ENCODE assay signal across 10 cellular contexts in the genomic region with DNA sequence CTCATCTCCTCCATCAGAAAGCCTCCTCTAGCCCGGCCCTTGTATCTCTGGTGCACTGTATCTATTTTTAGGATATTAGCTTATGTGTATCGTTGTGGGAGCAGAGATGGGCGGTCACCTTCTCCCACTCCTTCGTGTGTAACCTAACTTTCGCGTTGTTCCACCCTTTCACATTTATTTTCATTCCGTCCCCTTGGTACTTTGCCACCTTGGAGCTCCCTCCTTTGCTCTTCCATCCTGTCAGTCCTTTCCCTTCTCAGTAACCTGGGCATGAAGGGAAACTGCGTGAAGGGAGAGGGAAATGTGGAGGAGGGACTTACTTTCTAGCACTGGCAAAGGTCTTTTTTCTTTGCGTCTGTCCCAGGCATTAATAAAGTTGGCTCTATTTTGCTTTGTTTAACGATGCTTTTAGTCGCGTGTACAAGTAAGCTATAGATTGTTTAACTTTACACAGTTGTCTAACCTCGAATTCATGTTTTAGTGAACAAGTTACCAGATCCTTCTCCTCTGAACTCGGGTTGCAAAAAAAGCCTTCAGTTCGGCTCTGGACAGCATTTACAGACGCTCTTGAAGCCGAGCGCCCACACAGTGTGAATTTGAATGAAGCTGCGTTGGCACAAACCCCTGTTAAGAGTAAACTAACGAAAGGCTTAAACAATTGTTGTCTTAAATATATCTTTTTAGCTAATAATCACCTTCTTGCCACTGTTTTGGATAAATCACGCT. TPM values are rescaled to one million over a fixed set of nuclear protein-coding genes. Genes with fewer than 3 reads are reported as not detected.
A peak's percentile ranks its signal among the peaks of the same experiment; 100 is the strongest.
DNase-seq lines count a peak whose midpoint lies in the region; ATAC-seq and TF ChIP-seq lines count a peak whose summit lies in the region.
"Had no signal": no experiment of that assay in that cellular context is flagged by ENCODE, and none has a peak within 500 bp of the region (broad histone marks: within the 10 kb centered on the region; RNA-seq: fewer than 3 reads in every experiment).

No MANE protein-coding gene starts in this region.

- H3K4me1 Mint-ChIP-seq in WTC11, result peaks cover 53% of the 10 kb centered on the region
- peaks cover 15% of the 10 kb centered on the region for H3K4me1 Mint-ChIP-seq in activated T-helper 2 cell treated with anti-CD3 and anti-CD28 coated beads, Interferon-gamma antibody, Interleukin-2, Interleukin-4, amounts not matched to agents 10 μg/mL and 5 μg/mL and 100 μg/mL, durations not matched to agents 14 hours and 24 hours and 36 hours (ENCODE audit: low read depth)

- no peaks in the 10 kb centered on the region for H3K36me3 ChIP-seq in transverse colon

- H3K27me3 ChIP-seq in transverse colon, result peaks cover 71% of the 10 kb centered on the region

- CTCF ChIA-PET in WTC11 (lab: Charles Lee), result interaction anchor here (1.2 to 2.4 kb wide), 5 partner anchors 10 to 1278 kb away, joined by 3 to 11 read pairs (median 4); no protein-coding TSS in a partner anchor

- ATAC-seq in WTC11 (no peak), GM21717 (IDR thresholded peaks at IDR 0.05; ENCODE audit: unreplicated experiment) (no peak)

- 10 to 13% methylated on average over 20 to 21 of the region's 21 CpGs for WGBS in transverse colon (ENCODE audit: low coverage in 1 of 2), 2 donors

- POLR2A ChIA-PET in WTC11 (lab: Charles Lee), result no interaction called here

- H3K9me3 Mint-ChIP-seq in WTC11, result no peaks in the 10 kb centered on the region
- no peaks in the 10 kb centered on the region for H3K9me3 Mint-ChIP-seq in activated T-helper 2 cell treated with anti-CD3 and anti-CD28 coated beads, Interferon-gamma antibody, Interleukin-2, Interleukin-4, amounts not matched to agents 10 μg/mL and 5 μg/mL and 100 μg/mL, durations not matched to agents 14 hours and 24 hours and 36 hours

- intact Hi-C loops in activated T-helper 2 cell treated with anti-CD3 and anti-CD28 coated beads, Interferon-gamma antibody, Interleukin-2, Interleukin-4, amounts not matched to agents 10 μg/mL and 5 μg/mL and 100 μg/mL, durations not matched to agents 14 hours and 24 hours and 36 hours (cut with micrococcal nuclease), result no loop called here
- intact Hi-C loops in transverse colon (cut with DNase I; ENCODE audit: low total_unique reads), result no loop called here

- no peaks in the 10 kb centered on the region for H3K9me3 ChIP-seq in transverse colon

- peaks cover 61% of the 10 kb centered on the region for H3K27me3 Mint-ChIP-seq in WTC11 (ENCODE audit: low read depth)
- peaks cover 58% of the 10 kb centered on the region for H3K27me3 Mint-ChIP-seq in activated T-helper 2 cell treated with anti-CD3 and anti-CD28 coated beads, Interferon-gamma antibody, Interleukin-2, Interleukin-4, amounts not matched to agents 10 μg/mL and 5 μg/mL and 100 μg/mL, durations not matched to agents 14 hours and 24 hours and 36 hours (ENCODE audit: low read depth)

- no peak overlapping the region for H3K27ac ChIP-seq in transverse colon

- TF ChIP-seq CTCF in WTC11 (IDR thresholded peaks at IDR 0.05) (no peak), transverse colon (IDR thresholded peaks at IDR 0.05) (no peak)

- H3K4me1 ChIP-seq in transverse colon, result peaks cover 0 to 44% (median 14%) of the 10 kb centered on the region in 4 donors

- in situ Hi-C loops in transverse colon (cut with MboI; ENCODE audit: low pct_ligation_motif_present in 1 of 4, low pct_unique_long_range_greater_than_20kb in 1 of 4, low sequenced_read_pairs in 3 of 4), result no loop called here

- DNase-seq in NCI-H82 (lab: John Stamatoyannopoulos, UW) (peak; percentile 41), NCI-H82 treated with DMSO at 0.1 percent for 48 hours (lab: John Stamatoyannopoulos, UW; ENCODE audit: unreplicated experiment) (no peak), WTC11 (ENCODE audit: low spot score) (no peak), hypothalamus (lab: John Stamatoyannopoulos, UW) (peak in 27 of 51 donors; percentile 2 to 89 (median 33)), skeletal muscle cell (ENCODE audit: low read depth) (no peak), transverse colon (no peak)
- DNase-seq in activated T-helper 2 cell treated with anti-CD3 and anti-CD28 coated beads, Interferon-gamma antibody, Interleukin-2, Interleukin-4, amounts not matched to agents 10 μg/mL and 5 μg/mL and 100 μg/mL, durations not matched to agents 14 hours and 24 hours and 36 hours (ENCODE audit: low spot score), result no peak
- DNase-seq: foreskin melanocyte had no signal

- no peaks in the 10 kb centered on the region for H3K36me3 Mint-ChIP-seq in WTC11
- H3K36me3 Mint-ChIP-seq in activated T-helper 2 cell treated with anti-CD3 and anti-CD28 coated beads, Interferon-gamma antibody, Interleukin-2, Interleukin-4, amounts not matched to agents 10 μg/mL and 5 μg/mL and 100 μg/mL, durations not matched to agents 14 hours and 24 hours and 36 hours (ENCODE audit: low read depth), result no peaks in the 10 kb centered on the region

- no peak overlapping the region for H3K27ac Mint-ChIP-seq in WTC11
- no peak overlapping the region for H3K27ac Mint-ChIP-seq in activated T-helper 2 cell treated with anti-CD3 and anti-CD28 coated beads, Interferon-gamma antibody, Interleukin-2, Interleukin-4, amounts not matched to agents 10 μg/mL and 5 μg/mL and 100 μg/mL, durations not matched to agents 14 hours and 24 hours and 36 hours

- TF ChIP-seq POLR2A in transverse colon (IDR thresholded peaks at IDR 0.05), result no peak

- H3K4me3 Mint-ChIP-seq in WTC11, result peak overlapping the region; percentile 76
- H3K4me3 Mint-ChIP-seq in activated T-helper 2 cell treated with anti-CD3 and anti-CD28 coated beads, Interferon-gamma antibody, Interleukin-2, Interleukin-4, amounts not matched to agents 10 μg/mL and 5 μg/mL and 100 μg/mL, durations not matched to agents 14 hours and 24 hours and 36 hours (ENCODE audit: low read depth), result no peak overlapping the region

- TF ChIP-seq EP300 in transverse colon (IDR thresholded peaks at IDR 0.05; ENCODE audit: low read depth), result no peak

- H3K4me3 ChIP-seq in skeletal muscle cell (ENCODE audit: low read depth, low read length), result peak overlapping the region; percentile 66
- peak overlapping the region in 1 of 4 donors; percentile 37 for H3K4me3 ChIP-seq in transverse colon

TF ChIP-seq in WTC11, 78 proteins besides CTCF, POLR2A, EP300 and RAD21 (continues in another document):
- TF ChIP-seq, protein P1, sequence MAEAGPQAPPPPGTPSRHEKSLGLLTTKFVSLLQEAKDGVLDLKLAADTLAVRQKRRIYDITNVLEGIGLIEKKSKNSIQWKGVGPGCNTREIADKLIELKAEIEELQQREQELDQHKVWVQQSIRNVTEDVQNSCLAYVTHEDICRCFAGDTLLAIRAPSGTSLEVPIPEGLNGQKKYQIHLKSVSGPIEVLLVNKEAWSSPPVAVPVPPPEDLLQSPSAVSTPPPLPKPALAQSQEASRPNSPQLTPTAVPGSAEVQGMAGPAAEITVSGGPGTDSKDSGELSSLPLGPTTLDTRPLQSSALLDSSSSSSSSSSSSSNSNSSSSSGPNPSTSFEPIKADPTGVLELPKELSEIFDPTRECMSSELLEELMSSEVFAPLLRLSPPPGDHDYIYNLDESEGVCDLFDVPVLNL (CRISPR knock-in tag; IDR thresholded peaks at IDR 0.05; ENCODE audit: borderline replicate concordance, low read depth), result no peak
- TF ChIP-seq, protein P2, sequence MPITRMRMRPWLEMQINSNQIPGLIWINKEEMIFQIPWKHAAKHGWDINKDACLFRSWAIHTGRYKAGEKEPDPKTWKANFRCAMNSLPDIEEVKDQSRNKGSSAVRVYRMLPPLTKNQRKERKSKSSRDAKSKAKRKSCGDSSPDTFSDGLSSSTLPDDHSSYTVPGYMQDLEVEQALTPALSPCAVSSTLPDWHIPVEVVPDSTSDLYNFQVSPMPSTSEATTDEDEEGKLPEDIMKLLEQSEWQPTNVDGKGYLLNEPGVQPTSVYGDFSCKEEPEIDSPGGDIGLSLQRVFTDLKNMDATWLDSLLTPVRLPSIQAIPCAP (CRISPR knock-in tag; IDR thresholded peaks at IDR 0.05), result no peak
- TF ChIP-seq, protein P3, sequence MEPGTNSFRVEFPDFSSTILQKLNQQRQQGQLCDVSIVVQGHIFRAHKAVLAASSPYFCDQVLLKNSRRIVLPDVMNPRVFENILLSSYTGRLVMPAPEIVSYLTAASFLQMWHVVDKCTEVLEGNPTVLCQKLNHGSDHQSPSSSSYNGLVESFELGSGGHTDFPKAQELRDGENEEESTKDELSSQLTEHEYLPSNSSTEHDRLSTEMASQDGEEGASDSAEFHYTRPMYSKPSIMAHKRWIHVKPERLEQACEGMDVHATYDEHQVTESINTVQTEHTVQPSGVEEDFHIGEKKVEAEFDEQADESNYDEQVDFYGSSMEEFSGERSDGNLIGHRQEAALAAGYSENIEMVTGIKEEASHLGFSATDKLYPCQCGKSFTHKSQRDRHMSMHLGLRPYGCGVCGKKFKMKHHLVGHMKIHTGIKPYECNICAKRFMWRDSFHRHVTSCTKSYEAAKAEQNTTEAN (CRISPR knock-in tag; IDR thresholded peaks at IDR 0.05), result no peak
- TF ChIP-seq, protein P4, sequence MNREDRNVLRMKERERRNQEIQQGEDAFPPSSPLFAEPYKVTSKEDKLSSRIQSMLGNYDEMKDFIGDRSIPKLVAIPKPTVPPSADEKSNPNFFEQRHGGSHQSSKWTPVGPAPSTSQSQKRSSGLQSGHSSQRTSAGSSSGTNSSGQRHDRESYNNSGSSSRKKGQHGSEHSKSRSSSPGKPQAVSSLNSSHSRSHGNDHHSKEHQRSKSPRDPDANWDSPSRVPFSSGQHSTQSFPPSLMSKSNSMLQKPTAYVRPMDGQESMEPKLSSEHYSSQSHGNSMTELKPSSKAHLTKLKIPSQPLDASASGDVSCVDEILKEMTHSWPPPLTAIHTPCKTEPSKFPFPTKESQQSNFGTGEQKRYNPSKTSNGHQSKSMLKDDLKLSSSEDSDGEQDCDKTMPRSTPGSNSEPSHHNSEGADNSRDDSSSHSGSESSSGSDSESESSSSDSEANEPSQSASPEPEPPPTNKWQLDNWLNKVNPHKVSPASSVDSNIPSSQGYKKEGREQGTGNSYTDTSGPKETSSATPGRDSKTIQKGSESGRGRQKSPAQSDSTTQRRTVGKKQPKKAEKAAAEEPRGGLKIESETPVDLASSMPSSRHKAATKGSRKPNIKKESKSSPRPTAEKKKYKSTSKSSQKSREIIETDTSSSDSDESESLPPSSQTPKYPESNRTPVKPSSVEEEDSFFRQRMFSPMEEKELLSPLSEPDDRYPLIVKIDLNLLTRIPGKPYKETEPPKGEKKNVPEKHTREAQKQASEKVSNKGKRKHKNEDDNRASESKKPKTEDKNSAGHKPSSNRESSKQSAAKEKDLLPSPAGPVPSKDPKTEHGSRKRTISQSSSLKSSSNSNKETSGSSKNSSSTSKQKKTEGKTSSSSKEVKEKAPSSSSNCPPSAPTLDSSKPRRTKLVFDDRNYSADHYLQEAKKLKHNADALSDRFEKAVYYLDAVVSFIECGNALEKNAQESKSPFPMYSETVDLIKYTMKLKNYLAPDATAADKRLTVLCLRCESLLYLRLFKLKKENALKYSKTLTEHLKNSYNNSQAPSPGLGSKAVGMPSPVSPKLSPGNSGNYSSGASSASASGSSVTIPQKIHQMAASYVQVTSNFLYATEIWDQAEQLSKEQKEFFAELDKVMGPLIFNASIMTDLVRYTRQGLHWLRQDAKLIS (CRISPR knock-in tag; IDR thresholded peaks at IDR 0.05; ENCODE audit: borderline replicate concordance), result no peak

RNA-seq across cellular contexts. Expression of a gene that starts 3.9 kb away (rescaled TPM):
- total RNA-seq in WTC11 (2021) (7.8 to 13.9 TPM (median 13.1 TPM) in 3 replicates), transverse colon (under 1 TPM; 0.27 to 0.60 (median 0.43) TPM)
- total RNA-seq in activated T-helper 2 cell treated with anti-CD3 and anti-CD28 coated beads, Interferon-gamma antibody, Interleukin-2, Interleukin-4, amounts not matched to agents 10 μg/mL and 5 μg/mL and 100 μg/mL, durations not matched to agents 14 hours and 24 hours and 36 hours, result 0.09 TPM in 1 of 2 replicates, not detected in the other
- total RNA-seq: activated CD8-positive, alpha-beta memory T cell treated with anti-CD3 and anti-CD28 coated beads for 36 hours had no signal

Comparison
In these comparisons a context has a peak if more than half of its experiments do, and no peak if none do; other contexts are left out.
1. DNase-seq: peak in NCI-H82 (single experiment) and hypothalamus (27 of 51); none in NCI-H82 treated with DMSO at 0.1 percent for 48 hours (single experiment), WTC11 (single experiment), skeletal muscle cell (single experiment), activated T-helper 2 cell treated with anti-CD3 and anti-CD28 coated beads, Interferon-gamma antibody, Interleukin-2, Interleukin-4, amounts not matched to agents 10 μg/mL and 5 μg/mL and 100 μg/mL, durations not matched to agents 14 hours and 24 hours and 36 hours (single experiment) and transverse colon (single experiment).